30 cellular contexts compared by ENCODE assay signal in the genomic region with DNA sequence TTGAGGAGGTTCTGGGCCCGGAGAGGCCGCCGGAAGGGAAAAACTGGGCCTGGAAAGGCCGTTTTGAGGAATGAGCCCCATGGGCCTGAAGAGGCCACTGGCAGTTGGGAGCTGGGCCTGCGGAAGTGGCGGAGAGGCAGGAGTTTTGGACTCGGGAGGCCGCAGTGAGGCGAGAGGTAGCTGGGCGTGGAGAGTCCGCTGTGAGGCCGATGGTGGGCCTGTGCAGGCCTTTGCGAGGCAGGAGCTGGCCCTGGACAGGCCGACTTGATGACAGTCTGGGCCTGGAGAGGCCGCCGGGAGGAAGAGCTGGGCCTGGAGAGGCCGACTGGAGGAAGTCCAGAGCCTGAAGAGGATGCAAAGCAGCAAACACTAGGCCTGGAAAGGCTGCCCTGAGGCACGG.
"Had no signal": no experiment of that assay in that cellular context is flagged by ENCODE, and none has a peak within 500 bp of the region (broad histone marks: within the 10 kb centered on the region; RNA-seq: fewer than 3 reads in every experiment).

No MANE protein-coding gene starts in this region.

- H3K27ac ChIP-seq: adrenal gland, ascending aorta, body of pancreas, brain microvascular endothelial cell, breast epithelium, cardiac muscle cell had no signal

- H3K4me3 ChIP-seq: adrenal gland, ascending aorta, body of pancreas, breast epithelium, cardiac muscle cell had no signal

- H3K9me3 ChIP-seq: adrenal gland had no signal

- DNase-seq: activated effector memory CD4-positive, alpha-beta T cell treated with anti-CD3 and anti-CD28 coated beads, Interleukin-2, amount 50 U/mL, for 16 hours; activated effector memory CD4-positive, alpha-beta T cell treated with Interleukin-2 at 50 U/mL for 16 hours; activated gamma-delta T cell; activated gamma-delta T cell treated with Interleukin-2 at 50 U/mL for 16 hours; activated naive CD4-positive, alpha-beta T cell; activated naive CD4-positive, alpha-beta T cell treated with anti-CD3 and anti-CD28 coated beads for 36 hours; activated naive CD4-positive, alpha-beta T cell treated with anti-CD3 and anti-CD28 coated beads, Interleukin-2, amount 10 ng/mL, durations not matched to agents 7 days and 5 days; activated naive CD4-positive, alpha-beta T cell treated with anti-CD3 and anti-CD28 coated beads, Interleukin-2, amount 50 U/mL, for 16 hours; activated naive CD4-positive, alpha-beta T cell treated with Interleukin-2 at 50 U/mL for 16 hours; activated naive CD8-positive, alpha-beta T cell treated with anti-CD3 and anti-CD28 coated beads for 36 hours; activated naive CD8-positive, alpha-beta T cell treated with anti-CD3 and anti-CD28 coated beads, Interleukin-2, amount 10 ng/mL, durations not matched to agents 7 days and 5 days; activated naive CD8-positive, alpha-beta T cell treated with anti-CD3 and anti-CD28 coated beads, Interleukin-2, amount 50 U/mL, for 24 hours; activated T-cell treated with anti-CD3 and anti-CD28 coated beads, Interleukin-2, amount 50 U/mL, for 1 hour; activated T-cell treated with anti-CD3 and anti-CD28 coated beads, Interleukin-2, amount 50 U/mL, for 24 hours; activated T-cell treated with anti-CD3 and anti-CD28 coated beads, Interleukin-2, amount 50 U/mL, for 4 hours; activated T-cell treated with anti-CD3 and anti-CD28 coated beads, Interleukin-2, amount 50 U/mL, for 48 hours; activated T-cell treated with anti-CD3 and anti-CD28 coated beads, Interleukin-2, amount 50 U/mL, for 72 hours; adrenal gland; amniotic stem cell; amygdala; anterior cingulate cortex; aorta; body of pancreas; brain microvascular endothelial cell; caudate nucleus; central memory CD4-positive, alpha-beta T cell; cerebellar nuclear complex had no signal

- H3K27me3 ChIP-seq: adrenal gland, ascending aorta, body of pancreas, brain microvascular endothelial cell, breast epithelium, cardiac muscle cell had no signal

- H3K4me1 ChIP-seq: adrenal gland, ascending aorta, body of pancreas, breast epithelium had no signal

- H3K36me3 ChIP-seq: adrenal gland, ascending aorta, brain microvascular endothelial cell, breast epithelium, cardiac muscle cell had no signal
